In genomic region chr10:122765412-122765811, GRCh38 we compare ENCODE assay signal across 6 cellular contexts.
"Had no signal": no experiment of that assay in that cellular context is flagged by ENCODE, and none has a peak within 500 bp of the region (broad histone marks: within the 10 kb centered on the region; RNA-seq: fewer than 3 reads in every experiment).

No MANE protein-coding gene starts in this region.

- FAIRE-seq: HepG2, HTR-8/SVneo had no signal

- H3K27ac ChIP-seq: HL-60 had no signal

- ATAC-seq: HepG2 had no signal

- DNase-seq: IMR-90, KBM-7, KG1 had no signal
